13 cellular contexts compared by ENCODE assay signal in the genomic region with DNA sequence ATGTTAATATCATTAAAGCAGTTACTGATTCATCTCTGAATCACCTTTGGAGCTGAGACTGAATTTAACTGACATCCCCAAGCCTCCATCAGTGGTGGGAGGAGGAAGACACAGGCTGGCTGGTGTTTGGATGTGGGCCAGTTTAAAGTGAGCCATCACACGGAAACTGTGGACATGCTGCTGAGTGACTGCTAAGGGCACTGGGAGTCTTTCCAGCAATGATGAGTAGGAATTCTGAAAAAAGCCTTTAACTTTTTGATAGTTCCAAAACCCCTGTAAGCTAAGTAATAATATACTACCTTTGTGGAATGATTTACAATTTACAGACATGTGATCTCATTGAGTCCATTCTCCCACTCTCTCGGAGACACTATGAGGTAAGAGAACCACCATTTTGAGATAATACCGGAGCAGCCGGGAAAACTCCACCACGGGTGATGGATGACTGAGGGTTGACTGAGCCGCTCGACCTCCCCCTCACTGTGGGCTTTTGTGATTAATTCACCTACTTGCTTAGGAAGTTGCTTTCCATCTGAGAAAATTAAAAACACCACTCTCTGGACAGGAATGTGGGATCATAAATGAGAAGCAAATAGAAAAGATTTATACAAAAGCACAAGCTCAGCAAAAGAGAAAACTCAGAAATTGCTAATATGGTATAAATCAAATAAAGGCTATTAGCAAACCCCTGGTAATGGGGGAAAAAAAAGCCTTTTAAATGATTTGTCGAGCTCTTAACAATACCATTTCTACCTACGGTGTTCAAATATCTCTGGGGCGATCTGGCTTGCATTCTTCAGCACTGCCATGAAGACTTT.
DNase-seq lines count a peak whose midpoint lies in the region; ATAC-seq and TF ChIP-seq lines count a peak whose summit lies in the region.
"Had no signal": no experiment of that assay in that cellular context is flagged by ENCODE, and none has a peak within 500 bp of the region (broad histone marks: within the 10 kb centered on the region; RNA-seq: fewer than 3 reads in every experiment).

No MANE protein-coding gene starts in this region.

- H3K9me2 ChIP-seq in SK-N-SH: no peaks in the 10 kb centered on the region

- no peaks in the 10 kb centered on the region for H3K36me3 ChIP-seq in SK-N-SH (replicated peaks in 1 of 2; ENCODE audit: control insufficient read depth in 1 of 2, insufficient read depth in 2 of 2, low read length in 1 of 2)
- peaks cover 4% of the 10 kb centered on the region for H3K36me3 ChIP-seq in skeletal muscle satellite cell (ENCODE audit: insufficient read depth, low read length)
- H3K36me3 ChIP-seq: prostate gland had no signal

- peaks cover 26% of the 10 kb centered on the region for H3F3A ChIP-seq in SK-N-SH (replicated peaks; ENCODE audit: insufficient read depth)

- ATAC-seq in GM18520 (IDR thresholded peaks at IDR 0.05; ENCODE audit: unreplicated experiment): no peak
- ATAC-seq: effector memory CD8-positive, alpha-beta T cell had no signal

- H3K9me3 ChIP-seq in SK-N-SH (no peaks in the 10 kb centered on the region), skeletal muscle satellite cell (replicated peaks; ENCODE audit: low read length) (no peaks in the 10 kb centered on the region)
- H3K9me3 ChIP-seq: prostate gland had no signal

- H3K27ac ChIP-seq in SK-N-SH (ENCODE audit: low read depth in 2 of 2, low read length in 1 of 2): peak overlapping the region; percentile 16 to 91; a peak in 3 of 4 replicates
- H3K27ac ChIP-seq: prostate gland had no signal

- H3K79me2 ChIP-seq in SK-N-SH (ENCODE audit: insufficient read depth): no peaks in the 10 kb centered on the region

- H3K9ac ChIP-seq in SK-N-SH: peak overlapping the region; percentile 39; the same call in 1 of the 2 replicates
- peak overlapping the region; percentile 52 for H3K9ac ChIP-seq in skeletal muscle satellite cell (ENCODE audit: low read depth, low read length)

- H3K4me1 ChIP-seq in SK-N-SH (ENCODE audit: control insufficient read depth in 1 of 2, insufficient read depth in 2 of 2, low read depth in 1 of 2, low read length in 1 of 2) (peaks cover 2 to 14% of the 10 kb centered on the region in 2 experiments; a peak in 3 of 4 replicates), skeletal muscle satellite cell (ENCODE audit: control insufficient read depth, insufficient read depth, low read length) (peaks cover 43% of the 10 kb centered on the region)
- H3K4me1 ChIP-seq: prostate gland had no signal

- peak overlapping the region in 1 of 2 experiments; percentile 20; a peak in 1 of 4 replicates for H3K4me3 ChIP-seq in SK-N-SH (ENCODE audit: low read depth in 2 of 2, low read length in 1 of 2)
- H3K4me3 ChIP-seq in skeletal muscle satellite cell (ENCODE audit: low read length): peak overlapping the region; percentile 6
- H3K4me3 ChIP-seq: prostate gland had no signal

- H4K20me1 ChIP-seq in SK-N-SH (ENCODE audit: insufficient read depth): no peaks in the 10 kb centered on the region

- TF ChIP-seq EP300 in SK-N-SH (IDR thresholded peaks at IDR 0.05; ENCODE audit: borderline replicate concordance in 1 of 2, low read depth in 1 of 2, low read length in 1 of 2): peak in 1 of 2 experiments; percentile 92; a peak in 2 of 4 replicates

- CTCF ChIA-PET in SK-N-SH (lab: Yijun Ruan, JAX): interaction anchor here (0.6 to 1.2 kb wide), 2 partner anchors 17 to 533 kb away, joined by 3 to 4 read pairs; no protein-coding TSS in a partner anchor

- TF ChIP-seq CTCF in SK-N-SH (IDR thresholded peaks at IDR 0.05): no peak

- H3K27me3 ChIP-seq in SK-N-SH (ENCODE audit: insufficient read depth) (no peaks in the 10 kb centered on the region), skeletal muscle satellite cell (ENCODE audit: control insufficient read depth, insufficient read depth, low read length) (no peaks in the 10 kb centered on the region)

- TF ChIP-seq RAD21 in SK-N-SH (IDR thresholded peaks at IDR 0.05; ENCODE audit: low read length): no peak

- POLR2A ChIA-PET in SK-N-SH (lab: Yijun Ruan, JAX): no interaction called here

- H2AFZ ChIP-seq in SK-N-SH (ENCODE audit: low read depth): peak overlapping the region; percentile 64

- H3K4me2 ChIP-seq in SK-N-SH (peak overlapping the region; percentile 32), skeletal muscle satellite cell (ENCODE audit: low read length) (peak overlapping the region; percentile 49)

- WGBS in SK-N-SH (ENCODE audit: low lambda C conversion rate): 27% methylated on average over 10 of the region's 10 CpGs

- DNase-seq in H4 (ENCODE audit: low spot score): peak; percentile 67
- no peak for DNase-seq in SK-N-SH
- DNase-seq in fibroblast of peridontal ligament (ENCODE audit: extremely low read depth): peak; percentile 87
- no peak for DNase-seq in NCI-H2171 treated with DMSO at 0.1 percent for 48 hours (lab: John Stamatoyannopoulos, UW)
- DNase-seq in stimulated activated CD8-positive, alpha-beta memory T cell treated with anti-CD3 and anti-CD28 coated beads, Interleukin-4, amount 100 ng/mL, for 48 hours: no peak
- DNase-seq: activated CD4-positive, alpha-beta T cell treated with anti-CD3 and anti-CD28 coated beads for 48 hours; effector memory CD8-positive, alpha-beta T cell; H7; islet precursor cell; NCI-H187 treated with DMSO at 0.1 percent for 48 hours had no signal

TF ChIP-seq in SK-N-SH, 30 proteins besides CTCF, POLR2A, EP300 and RAD21 (continues in another document):
- peak; percentile 24; the same call in 1 of the 2 replicates for TF ChIP-seq FOXM1 (IDR thresholded peaks at IDR 0.05; ENCODE audit: low read depth)
- no peak for TF ChIP-seq GABPA (IDR thresholded peaks at IDR 0.05; ENCODE audit: low read depth)
- no peak for TF ChIP-seq USF2 (IDR thresholded peaks at IDR 0.05; ENCODE audit: borderline replicate concordance, low read depth, low read length)
- TF ChIP-seq, protein P1, sequence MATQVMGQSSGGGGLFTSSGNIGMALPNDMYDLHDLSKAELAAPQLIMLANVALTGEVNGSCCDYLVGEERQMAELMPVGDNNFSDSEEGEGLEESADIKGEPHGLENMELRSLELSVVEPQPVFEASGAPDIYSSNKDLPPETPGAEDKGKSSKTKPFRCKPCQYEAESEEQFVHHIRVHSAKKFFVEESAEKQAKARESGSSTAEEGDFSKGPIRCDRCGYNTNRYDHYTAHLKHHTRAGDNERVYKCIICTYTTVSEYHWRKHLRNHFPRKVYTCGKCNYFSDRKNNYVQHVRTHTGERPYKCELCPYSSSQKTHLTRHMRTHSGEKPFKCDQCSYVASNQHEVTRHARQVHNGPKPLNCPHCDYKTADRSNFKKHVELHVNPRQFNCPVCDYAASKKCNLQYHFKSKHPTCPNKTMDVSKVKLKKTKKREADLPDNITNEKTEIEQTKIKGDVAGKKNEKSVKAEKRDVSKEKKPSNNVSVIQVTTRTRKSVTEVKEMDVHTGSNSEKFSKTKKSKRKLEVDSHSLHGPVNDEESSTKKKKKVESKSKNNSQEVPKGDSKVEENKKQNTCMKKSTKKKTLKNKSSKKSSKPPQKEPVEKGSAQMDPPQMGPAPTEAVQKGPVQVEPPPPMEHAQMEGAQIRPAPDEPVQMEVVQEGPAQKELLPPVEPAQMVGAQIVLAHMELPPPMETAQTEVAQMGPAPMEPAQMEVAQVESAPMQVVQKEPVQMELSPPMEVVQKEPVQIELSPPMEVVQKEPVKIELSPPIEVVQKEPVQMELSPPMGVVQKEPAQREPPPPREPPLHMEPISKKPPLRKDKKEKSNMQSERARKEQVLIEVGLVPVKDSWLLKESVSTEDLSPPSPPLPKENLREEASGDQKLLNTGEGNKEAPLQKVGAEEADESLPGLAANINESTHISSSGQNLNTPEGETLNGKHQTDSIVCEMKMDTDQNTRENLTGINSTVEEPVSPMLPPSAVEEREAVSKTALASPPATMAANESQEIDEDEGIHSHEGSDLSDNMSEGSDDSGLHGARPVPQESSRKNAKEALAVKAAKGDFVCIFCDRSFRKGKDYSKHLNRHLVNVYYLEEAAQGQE (IDR thresholded peaks at IDR 0.05; ENCODE audit: low read depth, low read length): no peak
- peak; percentile 30; the same call in 1 of the 2 replicates for TF ChIP-seq TAF1 (IDR thresholded peaks at IDR 0.05; ENCODE audit: borderline replicate concordance, low read depth, low read length)
- no peak for TF ChIP-seq MXI1 (IDR thresholded peaks at IDR 0.05; ENCODE audit: low read depth, low read length)
- TF ChIP-seq JUND (IDR thresholded peaks at IDR 0.05): peak; percentile 78
- no peak for TF ChIP-seq SMC3 (IDR thresholded peaks at IDR 0.05; ENCODE audit: low read depth, low read length)
- peak; percentile 89; the same call in 1 of the 2 replicates for TF ChIP-seq FOSL2 (IDR thresholded peaks at IDR 0.05; ENCODE audit: borderline replicate concordance, low read depth)
- TF ChIP-seq TCF12 (IDR thresholded peaks at IDR 0.05): peak; percentile 80
- TF ChIP-seq RXRA (IDR thresholded peaks at IDR 0.05; ENCODE audit: borderline replicate concordance, low read depth): peak; percentile 65; the same call in 1 of the 2 replicates
- no peak for TF ChIP-seq RFX5 (IDR thresholded peaks at IDR 0.05; ENCODE audit: low read length)
- TF ChIP-seq YY1 (IDR thresholded peaks at IDR 0.05; ENCODE audit: low read depth): peak; percentile 77; the same call in 1 of the 2 replicates
- no peak for TF ChIP-seq SIN3A (IDR thresholded peaks at IDR 0.05; ENCODE audit: borderline replicate concordance, low read depth, low read length)
- TF ChIP-seq EZH2phosphoT487 (IDR thresholded peaks at IDR 0.05; ENCODE audit: borderline replicate concordance, low read depth): no peak
- 0 out of 2 replicates have a peak, but pooled peaks have one; percentile 40 for TF ChIP-seq TEAD4 (IDR thresholded peaks at IDR 0.05; ENCODE audit: borderline replicate concordance, insufficient read depth)
- TF ChIP-seq CHD2 (IDR thresholded peaks at IDR 0.05; ENCODE audit: low read length, partially characterized antibody): no peak
- TF ChIP-seq FOXJ3 (CRISPR knock-in tag; IDR thresholded peaks at IDR 0.05): no peak
- no peak for TF ChIP-seq ELF1 (IDR thresholded peaks at IDR 0.05)

Comparison
In these comparisons a context has a peak if more than half of its experiments do, and no peak if none do; other contexts are left out.
1. DNase-seq: peak in H4 (single experiment) and fibroblast of peridontal ligament (single experiment); none in SK-N-SH (single experiment), NCI-H2171 treated with DMSO at 0.1 percent for 48 hours (single experiment) and stimulated activated CD8-positive, alpha-beta memory T cell treated with anti-CD3 and anti-CD28 coated beads, Interleukin-4, amount 100 ng/mL, for 48 hours (single experiment).